12 cellular contexts compared by ENCODE assay signal in the genomic region with DNA sequence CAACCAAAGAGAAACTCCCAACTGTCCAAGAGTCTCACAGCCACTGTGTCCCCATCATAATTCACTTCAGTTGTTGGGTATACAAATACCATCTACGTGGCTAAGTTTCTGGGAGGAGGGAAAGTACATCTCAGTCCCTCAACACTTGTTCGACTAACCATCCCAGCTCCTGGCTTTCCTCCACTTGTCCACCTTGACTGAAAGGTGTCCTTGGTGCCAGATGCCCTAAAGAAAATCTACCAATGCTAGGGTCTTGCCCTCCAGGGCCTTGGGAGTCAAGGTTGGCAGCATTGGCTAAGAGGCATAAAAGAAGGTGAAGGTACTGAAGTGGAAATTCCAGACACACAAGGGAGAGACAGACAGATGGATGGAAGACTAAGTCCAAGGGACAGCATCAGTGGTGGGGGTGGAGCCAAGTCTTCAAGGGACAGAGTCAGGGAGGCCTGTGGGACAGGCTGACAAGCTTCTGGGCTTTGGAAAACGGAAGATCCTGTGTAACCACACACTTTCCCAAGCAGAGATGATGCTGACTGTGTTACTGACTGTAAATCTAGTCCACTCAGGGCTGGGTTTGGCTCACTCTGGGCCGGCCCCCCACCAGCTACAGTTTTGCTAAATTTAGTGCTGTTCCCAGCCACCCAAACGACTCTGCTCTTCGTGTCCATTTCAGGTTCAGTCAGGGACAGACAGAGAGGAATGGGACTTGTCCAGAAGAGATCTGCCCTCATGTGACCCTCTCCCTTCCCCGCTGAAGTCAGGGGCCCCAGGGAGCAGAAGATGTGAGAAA.
DNase-seq lines count a peak whose midpoint lies in the region; ATAC-seq and TF ChIP-seq lines count a peak whose summit lies in the region.
"Had no signal": no experiment of that assay in that cellular context is flagged by ENCODE, and none has a peak within 500 bp of the region (broad histone marks: within the 10 kb centered on the region; RNA-seq: fewer than 3 reads in every experiment).

No MANE protein-coding gene starts in this region.

- intact Hi-C loops in Right ventricle myocardium inferior (cut with DNase I) (no loop called here), cardiac septum (cut with DNase I) (no loop called here)

- peak; percentile 49 for ATAC-seq in Right ventricle myocardium inferior
- ATAC-seq in central memory CD8-positive, alpha-beta T cell (replicated peaks; ENCODE audit: extremely low read depth, poor library complexity, severe bottlenecking) = no peak
- ATAC-seq in memory B cell (ENCODE audit: low read depth) = no peak

- no peak overlapping the region for H3K4me3 Mint-ChIP-seq in central memory CD8-positive, alpha-beta T cell
- H3K4me3 Mint-ChIP-seq in memory B cell (peak overlapping the region; percentile 2), progenitor cell of endocrine pancreas (ENCODE audit: low read depth) (no peak overlapping the region)
- H3K4me3 Mint-ChIP-seq: neural crest cell had no signal

- no peaks in the 10 kb centered on the region for H3K27me3 Mint-ChIP-seq in central memory CD8-positive, alpha-beta T cell
- H3K27me3 Mint-ChIP-seq in memory B cell (no peaks in the 10 kb centered on the region), progenitor cell of endocrine pancreas (no peaks in the 10 kb centered on the region)

- no peaks in the 10 kb centered on the region for H3K9me3 Mint-ChIP-seq in central memory CD8-positive, alpha-beta T cell
- H3K9me3 Mint-ChIP-seq in memory B cell = no peaks in the 10 kb centered on the region
- H3K9me3 Mint-ChIP-seq in progenitor cell of endocrine pancreas (ENCODE audit: low read depth) = no peaks in the 10 kb centered on the region
- H3K9me3 Mint-ChIP-seq: neural crest cell had no signal

- H3K36me3 Mint-ChIP-seq in central memory CD8-positive, alpha-beta T cell (ENCODE audit: insufficient read depth) = peaks cover 23% of the 10 kb centered on the region
- peaks cover 22% of the 10 kb centered on the region for H3K36me3 Mint-ChIP-seq in memory B cell
- H3K36me3 Mint-ChIP-seq in progenitor cell of endocrine pancreas (ENCODE audit: insufficient read depth) = no peaks in the 10 kb centered on the region

- TF ChIP-seq CTCF in progenitor cell of endocrine pancreas (IDR thresholded peaks at IDR 0.05; ENCODE audit: unreplicated experiment) = no peak

- DNase-seq in Right ventricle myocardium inferior (ENCODE audit: missing footprints) = no peak
- DNase-seq in cardiac septum (ENCODE audit: low spot score) = no peak
- DNase-seq in central memory CD8-positive, alpha-beta T cell (ENCODE audit: low spot score in 2 of 2) = no peak
- DNase-seq in memory B cell (ENCODE audit: low spot score in 2 of 2) = no peak
- DNase-seq in progenitor cell of endocrine pancreas (ENCODE audit: low spot score, unreplicated experiment) = no peak
- no peak for DNase-seq in amniotic stem cell (lab: John Stamatoyannopoulos, UW)
- DNase-seq in NCI-H345 (lab: John Stamatoyannopoulos, UW) = no peak
- no peak for DNase-seq in NCI-H82 treated with DMSO at 0.1 percent for 48 hours (lab: John Stamatoyannopoulos, UW; ENCODE audit: unreplicated experiment)
- DNase-seq: cortex of kidney, NCI-H1092, T1000 had no signal

- peak overlapping the region; percentile 41 for H3K27ac Mint-ChIP-seq in central memory CD8-positive, alpha-beta T cell (ENCODE audit: low read depth)
- H3K27ac Mint-ChIP-seq in memory B cell (no peak overlapping the region), progenitor cell of endocrine pancreas (no peak overlapping the region)

- peaks cover 90% of the 10 kb centered on the region for H3K4me1 Mint-ChIP-seq in central memory CD8-positive, alpha-beta T cell
- peaks cover 53% of the 10 kb centered on the region for H3K4me1 Mint-ChIP-seq in memory B cell
- H3K4me1 Mint-ChIP-seq in progenitor cell of endocrine pancreas (ENCODE audit: low read depth) = no peaks in the 10 kb centered on the region
- H3K4me1 Mint-ChIP-seq: neural crest cell had no signal
